Comparison of ENCODE assay signal across 15 cellular contexts in genomic region chr5:130502702-130503101, GRCh38.
"Had no signal": no experiment of that assay in that cellular context is flagged by ENCODE, and none has a peak within 500 bp of the region (broad histone marks: within the 10 kb centered on the region; RNA-seq: fewer than 3 reads in every experiment).

No MANE protein-coding gene starts in this region.

- H3K4me3 Mint-ChIP-seq: natural killer cell treated with Interleukin-12 subunit alpha and Interleukin-12 subunit beta and Interleukin-15 and Interleukin-18, amount 100 ng/mL, for 72 hours had no signal

- ATAC-seq: heart left ventricle; natural killer cell treated with Interleukin-12 subunit alpha and Interleukin-12 subunit beta and Interleukin-15 and Interleukin-18, amount 100 ng/mL, for 72 hours had no signal

- H3K36me3 Mint-ChIP-seq: natural killer cell treated with Interleukin-12 subunit alpha and Interleukin-12 subunit beta and Interleukin-15 and Interleukin-18, amount 100 ng/mL, for 72 hours had no signal

- DNase-seq: colonic mucosa; dermis blood vessel endothelial cell; effector CD4-positive, alpha-beta T cell; heart left ventricle; hippocampal formation; kidney glomerular epithelial cell; left ventricle myocardium inferior; lower lobe of right lung; mesenchymal stem cell; midbrain; posterior cingulate gyrus; sigmoid colon; stimulated activated naive CD4-positive, alpha-beta T cell; trophoblast cell had no signal

- H3K27ac Mint-ChIP-seq: natural killer cell treated with Interleukin-12 subunit alpha and Interleukin-12 subunit beta and Interleukin-15 and Interleukin-18, amount 100 ng/mL, for 72 hours had no signal

- H3K27me3 Mint-ChIP-seq: natural killer cell treated with Interleukin-12 subunit alpha and Interleukin-12 subunit beta and Interleukin-15 and Interleukin-18, amount 100 ng/mL, for 72 hours had no signal
